ENCODE assay signal across 1 cellular context in genomic region chr5:92371889-92372235, GRCh38.
TF ChIP-seq lines count a peak whose summit lies in the region.

No MANE protein-coding gene starts in this region.

TF ChIP-seq in liver, 16 proteins besides CTCF, POLR2A, EP300 and RAD21 (continued from another document):
- TF ChIP-seq REST (IDR thresholded peaks at IDR 0.05): peak; percentile 2
- no peak for TF ChIP-seq TAF1 (conservative IDR thresholded peaks at IDR 0.05)
- no peak for TF ChIP-seq NR2F2 (IDR thresholded peaks at IDR 0.05)
- no peak for TF ChIP-seq SP1 (IDR thresholded peaks at IDR 0.05)
- TF ChIP-seq JUND (IDR thresholded peaks at IDR 0.05): peak in 1 of 2 donors; percentile 2
- TF ChIP-seq, protein P1, sequence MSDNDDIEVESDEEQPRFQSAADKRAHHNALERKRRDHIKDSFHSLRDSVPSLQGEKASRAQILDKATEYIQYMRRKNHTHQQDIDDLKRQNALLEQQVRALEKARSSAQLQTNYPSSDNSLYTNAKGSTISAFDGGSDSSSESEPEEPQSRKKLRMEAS (IDR thresholded peaks at IDR 0.05): no peak
- no peak for TF ChIP-seq FOXA2 (IDR thresholded peaks at IDR 0.05)
- TF ChIP-seq GABPA (IDR thresholded peaks at IDR 0.05 in 1 of 2, conservative IDR thresholded peaks at IDR 0.05 in 1 of 2): no peak
- no peak for TF ChIP-seq FOXA1 (IDR thresholded peaks at IDR 0.05)
- TF ChIP-seq ZBTB33 (IDR thresholded peaks at IDR 0.05): no peak
- TF ChIP-seq HNF4G (IDR thresholded peaks at IDR 0.05): no peak
- TF ChIP-seq YY1 (IDR thresholded peaks at IDR 0.05): no peak
